In genomic region chr14:32074887-32075572, GRCh38 we compare ENCODE assay signal across 10 cellular contexts. TPM values are rescaled to one million over a fixed set of nuclear protein-coding genes. Genes with fewer than 3 reads are reported as not detected.
DNase-seq lines count a peak whose midpoint lies in the region; ATAC-seq and FAIRE-seq lines count a peak whose summit lies in the region.
"Had no signal": no experiment of that assay in that cellular context is flagged by ENCODE, and none has a peak within 500 bp of the region (broad histone marks: within the 10 kb centered on the region; RNA-seq: fewer than 3 reads in every experiment).

No MANE protein-coding gene starts in this region.

- peaks cover 17% of the 10 kb centered on the region for H3K36me3 Mint-ChIP-seq in stimulated activated effector memory CD8-positive, alpha-beta T cell treated with anti-CD3 and anti-CD28 coated beads, Interleukin-12 subunit alpha, Interleukin-12 subunit beta, amount 100 ng/mL, for 72 hours

- H3K4me1 Mint-ChIP-seq in stimulated activated effector memory CD8-positive, alpha-beta T cell treated with anti-CD3 and anti-CD28 coated beads, Interleukin-12 subunit alpha, Interleukin-12 subunit beta, amount 100 ng/mL, for 72 hours, result peaks cover 27% of the 10 kb centered on the region

- H3K4me3 Mint-ChIP-seq in stimulated activated effector memory CD8-positive, alpha-beta T cell treated with anti-CD3 and anti-CD28 coated beads, Interleukin-12 subunit alpha, Interleukin-12 subunit beta, amount 100 ng/mL, for 72 hours, result peak overlapping the region; percentile 95

- H3K27ac Mint-ChIP-seq in stimulated activated effector memory CD8-positive, alpha-beta T cell treated with anti-CD3 and anti-CD28 coated beads, Interleukin-12 subunit alpha, Interleukin-12 subunit beta, amount 100 ng/mL, for 72 hours, result no peak overlapping the region

- FAIRE-seq in islet of Langerhans (lab: Jason Lieb, UNC), result peak; percentile 76
- FAIRE-seq: GM12892 had no signal

- DNase-seq in HT-29 (ENCODE audit: low spot score) (peak; percentile 30), amniotic epithelial cell (ENCODE audit: low read depth) (peak; percentile 80), NCI-H128 (lab: John Stamatoyannopoulos, UW; ENCODE audit: unreplicated experiment) (no peak), KG1 (lab: John Stamatoyannopoulos, UW) (no peak)
- no peak for DNase-seq in stimulated activated effector memory CD8-positive, alpha-beta T cell treated with anti-CD3 and anti-CD28 coated beads, Interleukin-12 subunit alpha, Interleukin-12 subunit beta, amount 100 ng/mL, for 72 hours (ENCODE audit: low spot score in 2 of 2)
- DNase-seq: activated CD4-positive, alpha-beta T cell treated with anti-CD3 and anti-CD28 coated beads for 1 hour had no signal

- ATAC-seq in stimulated activated effector memory CD8-positive, alpha-beta T cell treated with anti-CD3 and anti-CD28 coated beads, Interleukin-12 subunit alpha, Interleukin-12 subunit beta, amount 100 ng/mL, for 72 hours, result no peak
- ATAC-seq in HG02870 (IDR thresholded peaks at IDR 0.05; ENCODE audit: unreplicated experiment) (no peak), HG02610 (IDR thresholded peaks at IDR 0.05; ENCODE audit: unreplicated experiment) (no peak)

- no peaks in the 10 kb centered on the region for H3K9me3 Mint-ChIP-seq in stimulated activated effector memory CD8-positive, alpha-beta T cell treated with anti-CD3 and anti-CD28 coated beads, Interleukin-12 subunit alpha, Interleukin-12 subunit beta, amount 100 ng/mL, for 72 hours

RNA-seq across cellular contexts. Expression of gene ARHGAP5, which starts 2.1 kb away (rescaled TPM):
- total RNA-seq in HT-29 (2014; rRNA removed; shearing (Covaris generic)), result 30.3 and 31.0 TPM in 2 replicates

Comparison
In these comparisons a context has a peak if more than half of its experiments do, and no peak if none do; other contexts are left out.
1. DNase-seq: peak in HT-29 (single experiment) and amniotic epithelial cell (single experiment); none in stimulated activated effector memory CD8-positive, alpha-beta T cell treated with anti-CD3 and anti-CD28 coated beads, Interleukin-12 subunit alpha, Interleukin-12 subunit beta, amount 100 ng/mL, for 72 hours (0 of 2), NCI-H128 (single experiment) and KG1 (single experiment).